Comparison of ENCODE assay signal across 1 cellular context in genomic region chr2:48417843-48418838, GRCh38.
TF ChIP-seq lines count a peak whose summit lies in the region.

No MANE protein-coding gene starts in this region.

TF ChIP-seq in HepG2, 621 proteins besides CTCF, POLR2A, EP300 and RAD21 (continued from another document):
- peak; percentile 93 for TF ChIP-seq ARID5B (CRISPR knock-in tag; IDR thresholded peaks at IDR 0.05)
- TF ChIP-seq ELF1 (CRISPR knock-in tag; IDR thresholded peaks at IDR 0.05) = no peak
- no peak for TF ChIP-seq ZNF564 (CRISPR knock-in tag; IDR thresholded peaks at IDR 0.05)
- no peak for TF ChIP-seq MIER2 (CRISPR knock-in tag; IDR thresholded peaks at IDR 0.05)
- peak; percentile 35; the same call in 1 of the 2 replicates for TF ChIP-seq CENPBD1 (CRISPR knock-in tag; IDR thresholded peaks at IDR 0.05; ENCODE audit: borderline replicate concordance, low read depth)
- no peak for TF ChIP-seq TIGD3 (CRISPR knock-in tag; IDR thresholded peaks at IDR 0.05; ENCODE audit: borderline replicate concordance)
- no peak for TF ChIP-seq MYPOP (CRISPR knock-in tag; IDR thresholded peaks at IDR 0.05)
- peak; percentile 61; the same call in 1 of the 2 replicates for TF ChIP-seq ZNF205 (CRISPR knock-in tag; IDR thresholded peaks at IDR 0.05)
- TF ChIP-seq PHF20 (CRISPR knock-in tag; IDR thresholded peaks at IDR 0.05) = no peak
- no peak for TF ChIP-seq DNMT1 (CRISPR knock-in tag; IDR thresholded peaks at IDR 0.05)
- TF ChIP-seq ZNF607 (CRISPR knock-in tag; IDR thresholded peaks at IDR 0.05; ENCODE audit: borderline replicate concordance) = 0 out of 2 replicates have a peak, but pooled peaks have one; percentile 33
- peak; percentile 63; the same call in 1 of the 2 replicates for TF ChIP-seq MEF2D (CRISPR knock-in tag; IDR thresholded peaks at IDR 0.05)
- TF ChIP-seq NFIC (IDR thresholded peaks at IDR 0.05; ENCODE audit: low read length) = no peak; the same call in 1 of the 2 replicates
- TF ChIP-seq ZNF737 (CRISPR knock-in tag; IDR thresholded peaks at IDR 0.05; ENCODE audit: borderline replicate concordance) = no peak
- no peak for TF ChIP-seq PRDM10 (CRISPR knock-in tag; IDR thresholded peaks at IDR 0.05; ENCODE audit: low read depth)
- TF ChIP-seq SMC3 (IDR thresholded peaks at IDR 0.05; ENCODE audit: low read length) = no peak
- peak; percentile 58; the same call in 1 of the 2 replicates for TF ChIP-seq RXRA (CRISPR knock-in tag; IDR thresholded peaks at IDR 0.05)
- TF ChIP-seq ZNF329 (CRISPR knock-in tag; IDR thresholded peaks at IDR 0.05; ENCODE audit: low read depth) = no peak
- TF ChIP-seq IKZF5 (CRISPR knock-in tag; IDR thresholded peaks at IDR 0.05) = no peak
